ENCODE assay signal across 8 cellular contexts in the genomic region with DNA sequence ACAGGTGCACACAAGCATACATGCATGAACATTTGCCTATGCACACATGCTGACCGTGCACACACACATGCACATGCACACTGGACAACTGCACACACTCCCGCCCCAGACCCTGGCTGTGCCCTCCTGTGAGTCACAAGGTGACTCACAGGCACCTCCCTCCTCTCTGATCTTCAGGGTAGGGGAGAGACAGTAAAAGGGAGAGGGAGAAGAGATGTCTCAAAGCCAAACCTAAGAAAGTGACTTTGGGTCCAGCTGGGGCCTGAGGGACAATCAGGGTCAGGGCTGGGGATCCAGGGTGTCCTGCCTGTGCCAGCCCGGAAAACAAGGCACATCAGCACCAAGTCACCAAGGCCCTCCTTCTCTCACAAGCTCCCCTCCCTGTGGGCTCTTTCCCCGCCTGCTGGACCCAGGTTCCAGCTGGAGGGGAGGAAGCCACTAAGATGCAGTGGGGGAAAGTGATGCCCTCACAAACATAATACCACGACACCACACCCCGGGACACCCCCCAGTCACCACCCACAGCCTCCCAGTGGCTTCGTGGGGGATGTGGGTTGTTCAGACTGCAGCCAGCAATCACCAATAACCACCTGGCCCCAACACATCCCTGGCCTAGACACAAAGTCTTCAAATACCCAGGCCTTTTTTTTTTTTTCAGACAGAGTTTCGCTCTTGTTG. TPM values are rescaled to one million over a fixed set of nuclear protein-coding genes. Genes with fewer than 3 reads are reported as not detected.
DNase-seq lines count a peak whose midpoint lies in the region; ATAC-seq lines count a peak whose summit lies in the region.

No MANE protein-coding gene starts in this region.

- peak overlapping the region in 1 of 2 donors; percentile 77 for H3K27ac Mint-ChIP-seq in activated naive CD4-positive, alpha-beta T cell treated with anti-CD3 and anti-CD28 coated beads, Interleukin-2, amount 50 U/mL, for 72 hours
- H3K27ac Mint-ChIP-seq in T-helper 2 cell treated with Interferon-gamma antibody and Interleukin-4, amounts not matched to agents 5 μg/mL and 100 μg/mL, for 36 hours = no peak overlapping the region

- no peaks in the 10 kb centered on the region for H3K9me3 Mint-ChIP-seq in activated naive CD4-positive, alpha-beta T cell treated with anti-CD3 and anti-CD28 coated beads, Interleukin-2, amount 50 U/mL, for 72 hours
- H3K9me3 Mint-ChIP-seq in T-helper 2 cell treated with Interferon-gamma antibody and Interleukin-4, amounts not matched to agents 5 μg/mL and 100 μg/mL, for 36 hours = no peaks in the 10 kb centered on the region

- ATAC-seq in activated naive CD4-positive, alpha-beta T cell treated with anti-CD3 and anti-CD28 coated beads, Interleukin-2, amount 50 U/mL, for 72 hours = peak; percentile 96
- ATAC-seq in GM21381 (IDR thresholded peaks at IDR 0.05; ENCODE audit: unreplicated experiment) = no peak

- H3K36me3 Mint-ChIP-seq in activated naive CD4-positive, alpha-beta T cell treated with anti-CD3 and anti-CD28 coated beads, Interleukin-2, amount 50 U/mL, for 72 hours = no peaks in the 10 kb centered on the region
- H3K36me3 Mint-ChIP-seq in T-helper 2 cell treated with Interferon-gamma antibody and Interleukin-4, amounts not matched to agents 5 μg/mL and 100 μg/mL, for 36 hours (ENCODE audit: low read depth) = no peaks in the 10 kb centered on the region

- peaks cover 12% of the 10 kb centered on the region for H3K27me3 Mint-ChIP-seq in T-helper 2 cell treated with Interferon-gamma antibody and Interleukin-4, amounts not matched to agents 5 μg/mL and 100 μg/mL, for 36 hours (ENCODE audit: low read depth)

- DNase-seq in activated naive CD4-positive, alpha-beta T cell treated with anti-CD3 and anti-CD28 coated beads, Interleukin-2, amount 50 U/mL, for 72 hours (ENCODE audit: low spot score in 2 of 2) = peak; percentile 17 to 73
- DNase-seq in activated naive CD4-positive, alpha-beta T cell (lab: John Stamatoyannopoulos, UW) = no peak
- peak; percentile 17 for DNase-seq in T-helper 2 cell treated with Interferon-gamma antibody and Interleukin-4, amounts not matched to agents 5 μg/mL and 100 μg/mL, for 36 hours (ENCODE audit: low spot score)
- peak; percentile 28 for DNase-seq in fibroblast of peridontal ligament (ENCODE audit: extremely low read depth)
- DNase-seq in stromal cell of bone marrow (ENCODE audit: low read depth) = peak; percentile 44
- DNase-seq in NCI-H345 (lab: John Stamatoyannopoulos, UW) = no peak
- no peak for DNase-seq in midbrain (lab: John Stamatoyannopoulos, UW)

- peaks cover 7% of the 10 kb centered on the region for H3K4me1 Mint-ChIP-seq in T-helper 2 cell treated with Interferon-gamma antibody and Interleukin-4, amounts not matched to agents 5 μg/mL and 100 μg/mL, for 36 hours (ENCODE audit: low read depth)

- no peak overlapping the region for H3K4me3 Mint-ChIP-seq in T-helper 2 cell treated with Interferon-gamma antibody and Interleukin-4, amounts not matched to agents 5 μg/mL and 100 μg/mL, for 36 hours

RNA-seq across cellular contexts. Expression of a gene that starts 39.3 kb away (rescaled TPM):
- total RNA-seq in activated naive CD4-positive, alpha-beta T cell treated with anti-CD3 and anti-CD28 coated beads, Interleukin-2, amount 50 U/mL, for 72 hours = 1 to 10 TPM in 1 of 2 donors, under 1 TPM in 1; 0.46 to 2.9 TPM

RNA-seq across cellular contexts. Expression of a gene that starts 53.0 kb away (rescaled TPM):
- total RNA-seq in activated naive CD4-positive, alpha-beta T cell treated with anti-CD3 and anti-CD28 coated beads, Interleukin-2, amount 50 U/mL, for 72 hours = 10 to 100 TPM; 25.0 to 43.8 TPM

Comparison
In these comparisons a context has a peak if more than half of its experiments do, and no peak if none do; other contexts are left out.
1. DNase-seq: peak in activated naive CD4-positive, alpha-beta T cell treated with anti-CD3 and anti-CD28 coated beads, Interleukin-2, amount 50 U/mL, for 72 hours (2 of 2), T-helper 2 cell treated with Interferon-gamma antibody and Interleukin-4, amounts not matched to agents 5 μg/mL and 100 μg/mL, for 36 hours (single experiment), fibroblast of peridontal ligament (single experiment) and stromal cell of bone marrow (single experiment); none in activated naive CD4-positive, alpha-beta T cell (0 of 4), NCI-H345 (single experiment) and midbrain (single experiment).